ENCODE assay signal across 14 cellular contexts in genomic region chr7:30436046-30436445, GRCh38.
"Had no signal": no experiment of that assay in that cellular context is flagged by ENCODE, and none has a peak within 500 bp of the region (broad histone marks: within the 10 kb centered on the region; RNA-seq: fewer than 3 reads in every experiment).

No MANE protein-coding gene starts in this region.

- H3K27ac Mint-ChIP-seq: activated naive CD4-positive, alpha-beta T cell treated with anti-CD3 and anti-CD28 coated beads, Interleukin-2, amount 10 ng/mL, durations not matched to agents 7 days and 5 days; activated T-cell treated with anti-CD3 and anti-CD28 coated beads, Interleukin-2, amount 50 U/mL, for 24 hours; T-helper 2 cell treated with Interferon-gamma antibody and Interleukin-4, amounts not matched to agents 5 μg/mL and 100 μg/mL, for 36 hours had no signal

- H3K36me3 ChIP-seq: ovary had no signal

- H3K4me3 Mint-ChIP-seq: activated naive CD4-positive, alpha-beta T cell treated with anti-CD3 and anti-CD28 coated beads, Interleukin-2, amount 10 ng/mL, durations not matched to agents 7 days and 5 days; activated T-cell treated with anti-CD3 and anti-CD28 coated beads, Interleukin-2, amount 50 U/mL, for 24 hours; effector memory CD8-positive, alpha-beta T cell; neural crest cell; T-helper 2 cell treated with Interferon-gamma antibody and Interleukin-4, amounts not matched to agents 5 μg/mL and 100 μg/mL, for 36 hours had no signal

- H3K9me3 Mint-ChIP-seq: activated naive CD4-positive, alpha-beta T cell treated with anti-CD3 and anti-CD28 coated beads, Interleukin-2, amount 10 ng/mL, durations not matched to agents 7 days and 5 days; activated T-cell treated with anti-CD3 and anti-CD28 coated beads, Interleukin-2, amount 50 U/mL, for 24 hours; effector memory CD8-positive, alpha-beta T cell; T-helper 2 cell treated with Interferon-gamma antibody and Interleukin-4, amounts not matched to agents 5 μg/mL and 100 μg/mL, for 36 hours had no signal

- H3K27ac ChIP-seq: epithelial cell of prostate, left lung, ovary, thoracic aorta had no signal

- H3K9me3 ChIP-seq: heart right ventricle, left lung, ovary, thoracic aorta had no signal

- H3K27me3 ChIP-seq: heart right ventricle, left lung, ovary had no signal

- ATAC-seq: effector memory CD8-positive, alpha-beta T cell; left lung; sciatic nerve had no signal

- H3K27me3 Mint-ChIP-seq: activated naive CD4-positive, alpha-beta T cell treated with anti-CD3 and anti-CD28 coated beads, Interleukin-2, amount 10 ng/mL, durations not matched to agents 7 days and 5 days; activated T-cell treated with anti-CD3 and anti-CD28 coated beads, Interleukin-2, amount 50 U/mL, for 24 hours; effector memory CD8-positive, alpha-beta T cell had no signal

- DNase-seq: activated CD4-positive, CD25-positive, alpha-beta regulatory T cell treated with anti-CD3 and anti-CD28 coated beads, Interleukin-2, amount 50 U/mL, for 72 hours; activated naive CD4-positive, alpha-beta T cell treated with anti-CD3 and anti-CD28 coated beads, Interleukin-2, amount 10 ng/mL, durations not matched to agents 7 days and 5 days; activated T-cell treated with anti-CD3 and anti-CD28 coated beads, Interleukin-2, amount 50 U/mL, for 24 hours; dermis blood vessel endothelial cell; effector memory CD8-positive, alpha-beta T cell; heart right ventricle; left lung; stimulated activated CD4-positive, alpha-beta T cell treated with anti-CD3 and anti-CD28 coated beads, Interleukin-1b, Interleukin-23, amount 100 ng/mL, for 48 hours had no signal

- H3K4me3 ChIP-seq: heart right ventricle, left lung, ovary, thoracic aorta had no signal
